9 cellular contexts compared by ENCODE assay signal in the genomic region with DNA sequence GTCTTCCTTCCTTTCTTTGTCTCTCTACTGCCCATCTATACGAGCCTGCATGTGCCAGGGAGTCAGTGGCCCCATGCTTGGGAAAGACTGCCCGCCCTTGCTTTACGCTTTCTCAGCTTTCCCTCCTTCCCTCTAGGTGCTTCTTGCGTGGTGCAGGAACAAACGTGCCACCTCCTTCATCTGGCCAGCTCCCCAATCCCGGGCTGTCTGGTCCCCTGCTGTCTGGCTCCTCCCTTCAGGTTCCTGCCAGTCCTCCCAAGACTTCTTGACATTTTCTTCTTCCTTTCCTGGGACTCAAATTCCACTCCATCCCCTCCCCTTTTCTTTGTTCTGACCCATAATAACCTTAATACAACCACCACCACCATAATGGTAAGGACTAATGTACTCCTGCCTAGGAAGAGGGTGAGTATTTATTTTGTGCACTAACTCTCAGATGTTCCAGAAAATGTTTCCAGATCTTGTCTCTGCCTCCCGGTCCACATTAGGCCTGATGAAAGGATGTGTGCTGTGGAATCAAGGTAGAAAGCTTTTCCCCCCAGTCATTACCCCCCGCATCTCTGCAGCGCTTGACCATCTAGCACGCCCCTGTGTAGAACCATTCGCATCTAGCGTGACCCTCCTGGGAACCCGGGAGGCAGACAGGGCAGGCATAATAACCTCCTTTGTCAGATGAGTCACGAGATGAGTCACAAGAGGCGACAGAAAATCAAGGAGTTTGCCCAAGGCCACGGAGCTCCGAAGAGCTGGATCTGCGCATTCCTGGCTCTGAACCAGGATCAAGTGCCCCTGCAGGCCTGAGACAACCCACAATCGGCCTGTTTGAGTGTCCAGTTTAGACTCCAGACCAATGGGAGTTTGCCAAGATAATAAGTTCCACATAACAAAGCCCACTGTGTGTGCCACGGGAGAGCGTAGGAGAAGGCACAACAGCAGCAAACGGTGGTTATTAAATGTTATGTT.
DNase-seq lines count a peak whose midpoint lies in the region; ATAC-seq and TF ChIP-seq lines count a peak whose summit lies in the region.
"Had no signal": no experiment of that assay in that cellular context is flagged by ENCODE, and none has a peak within 500 bp of the region (broad histone marks: within the 10 kb centered on the region; RNA-seq: fewer than 3 reads in every experiment).

No MANE protein-coding gene starts in this region.

- H3K18ac ChIP-seq in H9 (ENCODE audit: insufficient read length, low read depth, low read length): no peak overlapping the region

- H3K4me1 Mint-ChIP-seq in H9: peaks cover 23 to 32% of the 10 kb centered on the region in 2 experiments

- no peak overlapping the region for H2AK5ac ChIP-seq in H9 (ENCODE audit: insufficient read length, low read length)

- no peaks in the 10 kb centered on the region for H3K23me2 ChIP-seq in H9 (ENCODE audit: insufficient read length, low read depth, low read length, poor library complexity, severe bottlenecking)

- H3K27me3 Mint-ChIP-seq in H9 (ENCODE audit: low read depth): no peaks in the 10 kb centered on the region

- H2BK5ac ChIP-seq in H9 (ENCODE audit: insufficient read length, low read length): no peak overlapping the region

- no peaks in the 10 kb centered on the region for H3K79me2 ChIP-seq in H9 (ENCODE audit: insufficient read depth, low read length)

- peak; percentile 44 for DNase-seq in H9
- DNase-seq in RWPE2 (ENCODE audit: low spot score): peak; percentile 51
- peak; percentile 87 to 95 for DNase-seq in foreskin fibroblast
- DNase-seq in skeletal muscle cell (ENCODE audit: low read depth): peak; percentile 33
- DNase-seq in GF-D8 (lab: John Stamatoyannopoulos, UW): no peak
- no peak for DNase-seq in stimulated activated CD4-positive, alpha-beta T cell treated with anti-CD3 and anti-CD28 coated beads, Interleukin-4, amount 100 ng/mL, for 24 hours

- WGBS in H9 (ENCODE audit: extremely low coverage, insufficient read length, low lambda C conversion rate): no CpG with 5 or more reads among the region's 22 CpGs

- H3K27me3 ChIP-seq in H9 (ENCODE audit: insufficient read depth, low read length) (no peaks in the 10 kb centered on the region), RWPE2 (ENCODE audit: insufficient read depth, poor library complexity, severe bottlenecking) (no peaks in the 10 kb centered on the region)

- H3K14ac ChIP-seq in H9 (ENCODE audit: insufficient read depth, low read length): no peak overlapping the region

- peak overlapping the region in 1 of 3 experiments; percentile 42; a peak in 3 of 7 replicates for H3K27ac Mint-ChIP-seq in H9
- H3K27ac Mint-ChIP-seq: activated T-helper 2 cell treated with anti-CD3 and anti-CD28 coated beads, Interferon-gamma antibody, Interleukin-2, Interleukin-4, amounts not matched to agents 10 μg/mL and 5 μg/mL and 100 μg/mL, durations not matched to agents 14 hours and 24 hours and 36 hours had no signal

- no peak overlapping the region for H3K23ac ChIP-seq in H9 (ENCODE audit: insufficient read length, low read depth, low read length)

- H4K5ac ChIP-seq in H9 (ENCODE audit: insufficient read length, low read depth, low read length): no peak overlapping the region

- H4K20me1 ChIP-seq in H9 (ENCODE audit: control insufficient read depth, insufficient read depth, insufficient read length): no peaks in the 10 kb centered on the region

- H3K36me3 ChIP-seq in RWPE2 (ENCODE audit: low read depth): no peaks in the 10 kb centered on the region

- H2BK12ac ChIP-seq in H9 (ENCODE audit: insufficient read length, low read depth, low read length): no peak overlapping the region

- no peak overlapping the region for H3K4ac ChIP-seq in H9 (ENCODE audit: low read depth, low read length)

- no peak overlapping the region for H3K4me3 Mint-ChIP-seq in H9

- H3K9me3 ChIP-seq in H9 (ENCODE audit: control insufficient read depth, low read depth, low read length): no peaks in the 10 kb centered on the region
- H3K9me3 ChIP-seq in RWPE2 (ENCODE audit: severe bottlenecking): no peaks in the 10 kb centered on the region

- H4K91ac ChIP-seq in H9 (ENCODE audit: insufficient read length, low read depth, low read length): no peak overlapping the region

- no peak overlapping the region for H2BK120ac ChIP-seq in H9 (ENCODE audit: low read depth, low read length, poor library complexity, severe bottlenecking)

- no peak overlapping the region for H3K27ac ChIP-seq in H9 (ENCODE audit: insufficient read length, low read depth, low read length)
- H3K27ac ChIP-seq in RWPE2 (ENCODE audit: poor library complexity, severe bottlenecking): no peak overlapping the region

- H3K36me3 Mint-ChIP-seq in H9 (ENCODE audit: insufficient read depth in 1 of 3, low read depth in 3 of 3): no peaks in the 10 kb centered on the region

- no peak overlapping the region for H3K56ac ChIP-seq in H9 (ENCODE audit: insufficient read length, low read depth, low read length)

- H3K4me3 ChIP-seq in RWPE2 (ENCODE audit: severe bottlenecking): no peak overlapping the region
- no peak overlapping the region for H3K4me3 ChIP-seq in foreskin fibroblast (ENCODE audit: low read depth in 1 of 2, low read length in 2 of 2)
- H3K4me3 ChIP-seq in skeletal muscle cell (ENCODE audit: low read depth, low read length): no peak overlapping the region

- no peak overlapping the region for H2AFZ ChIP-seq in H9 (ENCODE audit: low read length)

- H4K8ac ChIP-seq in H9 (replicated peaks; ENCODE audit: insufficient read length, low read depth, low read length): no peak overlapping the region

- H3K4me1 ChIP-seq in H9 (ENCODE audit: insufficient read depth, low read length) (no peaks in the 10 kb centered on the region), RWPE2 (ENCODE audit: insufficient read depth, poor library complexity, severe bottlenecking) (peaks cover 11% of the 10 kb centered on the region)

- H3K4me2 ChIP-seq in H9 (ENCODE audit: insufficient read depth, insufficient read length, low read length): no peak overlapping the region

- H3T11ph ChIP-seq in H9 (ENCODE audit: low read length): no peak overlapping the region

- no peaks in the 10 kb centered on the region for H3K9me3 Mint-ChIP-seq in H9
- H3K9me3 Mint-ChIP-seq: activated T-helper 2 cell treated with anti-CD3 and anti-CD28 coated beads, Interferon-gamma antibody, Interleukin-2, Interleukin-4, amounts not matched to agents 10 μg/mL and 5 μg/mL and 100 μg/mL, durations not matched to agents 14 hours and 24 hours and 36 hours had no signal

- no peak for TF ChIP-seq CTCF in H9 (conservative IDR thresholded peaks at IDR 0.05)
- TF ChIP-seq CTCF in RWPE2 (IDR thresholded peaks at IDR 0.05; ENCODE audit: poor library complexity, severe bottlenecking): no peak
- TF ChIP-seq CTCF in foreskin fibroblast (IDR thresholded peaks at IDR 0.05; ENCODE audit: low read depth, low read length): no peak

- no peaks in the 10 kb centered on the region for H3K79me1 ChIP-seq in H9 (ENCODE audit: insufficient read depth, low read depth, low read length, poor library complexity, severe bottlenecking)

- H3K9ac ChIP-seq in H9 (ENCODE audit: extremely low read depth, insufficient read length, low read length): no peak overlapping the region

- H2BK20ac ChIP-seq in H9 (ENCODE audit: low read depth, low read length, poor library complexity, severe bottlenecking): no peak overlapping the region

- no peak overlapping the region for H2BK15ac ChIP-seq in H9 (ENCODE audit: low read depth, low read length)

- ATAC-seq in RWPE2 (ENCODE audit: low read depth) (peak; percentile 82), HG03378 (IDR thresholded peaks at IDR 0.05; ENCODE audit: unreplicated experiment) (no peak), GM18868 (IDR thresholded peaks at IDR 0.05; ENCODE audit: unreplicated experiment) (no peak)

Comparison
In these comparisons a context has a peak if more than half of its experiments do, and no peak if none do; other contexts are left out.
1. DNase-seq: peak in H9 (single experiment), RWPE2 (single experiment), foreskin fibroblast (2 of 2) and skeletal muscle cell (single experiment); none in GF-D8 (single experiment) and stimulated activated CD4-positive, alpha-beta T cell treated with anti-CD3 and anti-CD28 coated beads, Interleukin-4, amount 100 ng/mL, for 24 hours (single experiment).